1 cellular context compared by ENCODE assay signal in genomic region chr11:68038226-68038717, GRCh38.
TF ChIP-seq lines count a peak whose summit lies in the region.

No MANE protein-coding gene starts in this region.

TF ChIP-seq in HepG2, 621 proteins besides CTCF, POLR2A, EP300 and RAD21 (continued from another document and continues in another):
- TF ChIP-seq ARID3A (IDR thresholded peaks at IDR 0.05; ENCODE audit: low read depth, low read length) (no peak), ZNF142 (CRISPR knock-in tag; IDR thresholded peaks at IDR 0.05) (no peak; the same call in 1 of the 2 replicates), ZNF776 (CRISPR knock-in tag; IDR thresholded peaks at IDR 0.05) (peak; percentile 90), KLF12 (CRISPR knock-in tag; IDR thresholded peaks at IDR 0.05; ENCODE audit: borderline replicate concordance) (peak; percentile 77), PATZ1 (CRISPR knock-in tag; IDR thresholded peaks at IDR 0.05) (peak; percentile 100), TGIF2 (CRISPR knock-in tag; IDR thresholded peaks at IDR 0.05) (peak; percentile 99; the same call in 1 of the 2 replicates), ZNF251 (CRISPR knock-in tag; IDR thresholded peaks at IDR 0.05) (no peak), ZNF383 (CRISPR knock-in tag; IDR thresholded peaks at IDR 0.05; ENCODE audit: borderline replicate concordance) (peak; percentile 89; the same call in 1 of the 2 replicates), ZNF614 (CRISPR knock-in tag; IDR thresholded peaks at IDR 0.05; ENCODE audit: borderline replicate concordance) (peak; percentile 88; the same call in 1 of the 2 replicates), ZNF605 (CRISPR knock-in tag; IDR thresholded peaks at IDR 0.05) (peak; percentile 92), ZNF282 (IDR thresholded peaks at IDR 0.05; ENCODE audit: partially characterized antibody) (no peak), POGK (CRISPR knock-in tag; conservative IDR thresholded peaks at IDR 0.05) (peak; percentile 93), NR1H2 (CRISPR knock-in tag; IDR thresholded peaks at IDR 0.05; ENCODE audit: borderline replicate concordance, low read depth) (0 out of 2 replicates have a peak, but pooled peaks have one; percentile 30), FOXJ3 (CRISPR knock-in tag; IDR thresholded peaks at IDR 0.05; ENCODE audit: borderline replicate concordance) (peak; percentile 81), ARID5B (CRISPR knock-in tag; IDR thresholded peaks at IDR 0.05) (peak; percentile 88), ZNF512B (CRISPR knock-in tag; IDR thresholded peaks at IDR 0.05; ENCODE audit: borderline replicate concordance) (no peak), CBX2 (IDR thresholded peaks at IDR 0.05; ENCODE audit: low read depth, low read length) (no peak), CBX2 (CRISPR knock-in tag; IDR thresholded peaks at IDR 0.05; ENCODE audit: low read depth) (no peak), RFX1 (IDR thresholded peaks at IDR 0.05) (no peak), ATF6 (CRISPR knock-in tag; conservative IDR thresholded peaks at IDR 0.05) (no peak), ZNF775 (CRISPR knock-in tag; IDR thresholded peaks at IDR 0.05; ENCODE audit: borderline replicate concordance) (no peak), NR2C2 (CRISPR knock-in tag; IDR thresholded peaks at IDR 0.05; ENCODE audit: borderline replicate concordance) (peak; percentile 94), SPEN (CRISPR knock-in tag; IDR thresholded peaks at IDR 0.05; ENCODE audit: low read depth) (peak; percentile 97), ASH2L (IDR thresholded peaks at IDR 0.05; ENCODE audit: insufficient read length, low read depth, low read length) (peak; percentile 59), ZBTB4 (CRISPR knock-in tag; IDR thresholded peaks at IDR 0.05; ENCODE audit: borderline replicate concordance) (peak; percentile 94), TFDP2 (CRISPR knock-in tag; IDR thresholded peaks at IDR 0.05) (no peak; the same call in 1 of the 2 replicates)
